ENCODE assay signal across 28 cellular contexts in the genomic region with DNA sequence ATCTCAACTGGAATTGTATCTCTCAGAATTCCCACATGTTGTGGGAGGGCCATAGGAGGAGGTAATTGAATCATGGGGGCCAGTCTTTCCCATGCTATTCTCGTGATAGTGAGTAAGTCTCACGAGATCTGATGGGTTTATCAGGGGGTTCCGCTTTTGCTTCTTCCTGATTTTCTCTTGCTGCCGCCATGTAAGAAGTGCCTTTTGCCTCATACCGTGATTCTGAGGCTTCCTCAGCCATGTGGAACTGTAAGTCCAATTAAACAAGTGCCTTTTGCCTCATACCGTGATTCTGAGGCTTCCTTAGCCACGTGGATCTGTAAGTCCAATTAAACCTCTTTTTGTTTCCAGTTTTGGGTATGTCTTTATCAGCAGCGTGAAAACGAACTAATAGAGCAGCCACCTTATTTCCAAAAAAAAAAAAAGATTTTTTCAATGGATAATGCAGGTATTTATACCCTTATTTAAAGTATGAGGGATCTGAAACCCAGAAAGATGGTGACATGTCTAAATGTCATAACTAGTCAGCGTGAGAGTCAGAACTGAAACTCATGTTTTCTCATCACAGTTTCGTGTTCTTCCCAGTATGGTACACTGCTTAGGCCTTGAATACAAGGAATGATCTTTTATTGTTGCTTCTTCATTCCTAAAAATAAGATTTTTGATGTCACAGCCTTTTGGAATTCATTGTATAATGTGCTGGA.
DNase-seq lines count a peak whose midpoint lies in the region; ATAC-seq and TF ChIP-seq lines count a peak whose summit lies in the region.
"Had no signal": no experiment of that assay in that cellular context is flagged by ENCODE, and none has a peak within 500 bp of the region (broad histone marks: within the 10 kb centered on the region; RNA-seq: fewer than 3 reads in every experiment).

No MANE protein-coding gene starts in this region.

- TF ChIP-seq POLR2A in esophagus muscularis mucosa (IDR thresholded peaks at IDR 0.05; ENCODE audit: low read depth), result no peak

- peaks cover 10% of the 10 kb centered on the region for H3K36me3 Mint-ChIP-seq in memory B cell

- no peaks in the 10 kb centered on the region for H3K27me3 ChIP-seq in esophagus muscularis mucosa
- H3K27me3 ChIP-seq: MG63, stomach, thyroid gland had no signal

- 92% methylated on average over 11 of the region's 11 CpGs for WGBS in esophagus muscularis mucosa

- H3K4me1 ChIP-seq in esophagus muscularis mucosa, result peaks cover 20 to 35% (median 30%) of the 10 kb centered on the region in 4 donors
- H3K4me1 ChIP-seq: prostate gland, thyroid gland had no signal

- peak; percentile 44 to 48 for ATAC-seq in activated CD4-positive, CD25-positive, alpha-beta regulatory T cell treated with anti-CD3 and anti-CD28 coated beads, Interleukin-2, amount 50 U/mL, for 24 hours
- ATAC-seq in GM21717 (IDR thresholded peaks at IDR 0.05; ENCODE audit: unreplicated experiment), result peak; percentile 53
- peak; percentile 21 for ATAC-seq in memory B cell (ENCODE audit: low read depth)
- ATAC-seq in GM21528 (IDR thresholded peaks at IDR 0.05; ENCODE audit: low FRiP score, unreplicated experiment), result no peak
- ATAC-seq: naive thymus-derived CD4-positive, alpha-beta T cell; PC-3; Right ventricle myocardium inferior; SK-N-SH treated with all-trans-retinoic acid at 6 μM for 48 hours had no signal

- no peaks in the 10 kb centered on the region for H3K36me3 ChIP-seq in esophagus muscularis mucosa
- H3K36me3 ChIP-seq: MG63, prostate gland, stomach, thyroid gland had no signal

- peak overlapping the region; percentile 58 for H3K4me3 Mint-ChIP-seq in memory B cell
- H3K4me3 Mint-ChIP-seq: CD14-positive monocyte; naive thymus-derived CD4-positive, alpha-beta T cell had no signal

- peaks cover 4% of the 10 kb centered on the region for H3K9me3 Mint-ChIP-seq in memory B cell

- DNase-seq in activated CD4-positive, CD25-positive, alpha-beta regulatory T cell treated with anti-CD3 and anti-CD28 coated beads, Interleukin-2, amount 50 U/mL, for 72 hours, result no peak
- DNase-seq in MV-4-11 (lab: John Stamatoyannopoulos, UW) (peak; percentile 42), memory B cell (ENCODE audit: low spot score in 2 of 2) (no peak), iPS-NIHi7 (ENCODE audit: extremely low spot score) (no peak), esophagus muscularis mucosa (ENCODE audit: extremely low spot score) (no peak)
- DNase-seq: activated CD4-positive, alpha-beta T cell treated with anti-CD3 and anti-CD28 coated beads, Interleukin-2, amount 50 U/mL, for 1 hour; activated naive CD4-positive, alpha-beta T cell treated with Interleukin-2 at 50 U/mL for 16 hours; activated T-cell treated with anti-CD3 and anti-CD28 coated beads, Interleukin-2, amount 50 U/mL, for 72 hours; amniotic stem cell; H7; MG63; midbrain; naive thymus-derived CD4-positive, alpha-beta T cell; NCI-H1436; NCI-H446 treated with DMSO at 0.1 percent for 48 hours; PC-3; stimulated activated CD4-positive, alpha-beta T cell treated with anti-CD3 and anti-CD28 coated beads, Interleukin-15, amount 100 ng/mL, for 24 hours; stomach; T-helper 2 cell; thyroid gland had no signal

- H3K4me1 Mint-ChIP-seq in memory B cell, result peaks cover 8% of the 10 kb centered on the region

- TF ChIP-seq EP300 in esophagus muscularis mucosa (IDR thresholded peaks at IDR 0.05), result no peak

- no peak overlapping the region for H3K4me3 ChIP-seq in esophagus muscularis mucosa
- H3K4me3 ChIP-seq: MG63, prostate gland, stomach, thyroid gland had no signal

- peak overlapping the region; percentile 84 for H3K27ac Mint-ChIP-seq in memory B cell
- H3K27ac Mint-ChIP-seq: activated T-cell treated with anti-CD3 and anti-CD28 coated beads, Interleukin-2, amount 50 U/mL, for 72 hours had no signal

- intact Hi-C loops in esophagus muscularis mucosa (cut with DNase I), result no loop called here

- H3K9me3 ChIP-seq in esophagus muscularis mucosa, result no peaks in the 10 kb centered on the region
- H3K9me3 ChIP-seq: MG63, prostate gland, stomach, thyroid gland had no signal

- H3K27ac ChIP-seq in esophagus muscularis mucosa (replicated peaks in 1 of 4), result no peak overlapping the region
- H3K27ac ChIP-seq: 22Rv1, prostate gland, stomach, thyroid gland had no signal

- no peak for TF ChIP-seq CTCF in esophagus muscularis mucosa (IDR thresholded peaks at IDR 0.05)

- H3K27me3 Mint-ChIP-seq in memory B cell, result no peaks in the 10 kb centered on the region
- H3K27me3 Mint-ChIP-seq: naive thymus-derived CD4-positive, alpha-beta T cell had no signal
